ENCODE assay signal across 8 cellular contexts in genomic region chr6:2767327-2767985, GRCh38. TPM values are rescaled to one million over a fixed set of nuclear protein-coding genes. Genes with fewer than 3 reads are reported as not detected.
DNase-seq lines count a peak whose midpoint lies in the region; ATAC-seq and TF ChIP-seq lines count a peak whose summit lies in the region.

No MANE protein-coding gene starts in this region.

- H3K27me3 ChIP-seq in MG63 = no peaks in the 10 kb centered on the region
- H3K27me3 ChIP-seq in duodenal mucosa (ENCODE audit: control insufficient read depth in 1 of 2, insufficient read depth in 2 of 2, low read length in 2 of 2) = no peaks in the 10 kb centered on the region
- no peaks in the 10 kb centered on the region for H3K27me3 ChIP-seq in neuron (ENCODE audit: insufficient read depth, low read length)

- intact Hi-C loops in CD14-positive monocyte (cut with micrococcal nuclease) = loop anchor here (5.0 to 10.0 kb wide), 4 partner anchors 287 to 1173 kb away; partner anchors contain the start of genes GMDS (in 1 of the 2) and RIPK1 (in 1 of the 2)

- DNase-seq in CD14-positive monocyte (ENCODE audit: low spot score) (no peak), MG63 (no peak), nucleus accumbens (lab: John Stamatoyannopoulos, UW) (no peak), NCI-H1417 treated with DMSO at 0.1 percent for 48 hours (lab: John Stamatoyannopoulos, UW) (no peak), cortex of kidney (lab: John Stamatoyannopoulos, UW) (no peak)

- H3K36me3 Mint-ChIP-seq in CD14-positive monocyte = peaks cover 25 to 29% of the 10 kb centered on the region in 2 donors

- H3K27me3 Mint-ChIP-seq in CD14-positive monocyte (ENCODE audit: low read depth in 3 of 3) = peaks cover 0 to 2% (median 0%) of the 10 kb centered on the region in 3 donors

- H3K9me3 Mint-ChIP-seq in CD14-positive monocyte = peaks cover 0 to 7% (median 0%) of the 10 kb centered on the region in 7 donors

- H3K36me3 ChIP-seq in MG63 (peaks cover 19% of the 10 kb centered on the region), duodenal mucosa (ENCODE audit: control insufficient read depth in 1 of 2, insufficient read depth in 2 of 2, low read length in 2 of 2) (peaks cover 9 to 10% of the 10 kb centered on the region in 2 donors), neuron (ENCODE audit: insufficient read depth, low read length) (peaks cover 21% of the 10 kb centered on the region)

- TF ChIP-seq CTCF in CD14-positive monocyte (IDR thresholded peaks at IDR 0.05) = no peak

- peaks cover 28 to 30% of the 10 kb centered on the region in 2 donors for H3K4me1 ChIP-seq in duodenal mucosa (ENCODE audit: control insufficient read depth in 1 of 2, insufficient read depth in 2 of 2, low read length in 2 of 2)
- peaks cover 18% of the 10 kb centered on the region for H3K4me1 ChIP-seq in neuron (ENCODE audit: insufficient read depth, low read length)

- no peak for ATAC-seq in HG03571 (IDR thresholded peaks at IDR 0.05; ENCODE audit: unreplicated experiment)

- no peak overlapping the region for H3K27ac ChIP-seq in duodenal mucosa (ENCODE audit: low read depth, low read length)

- H3K4me1 Mint-ChIP-seq in CD14-positive monocyte = peaks cover 57% of the 10 kb centered on the region

- H3K4me3 ChIP-seq in MG63 = peak overlapping the region; percentile 65
- peak overlapping the region; percentile 92 to 95 for H3K4me3 ChIP-seq in duodenal mucosa (ENCODE audit: low read depth in 1 of 2, low read length in 2 of 2)
- H3K4me3 ChIP-seq in neuron (ENCODE audit: low read length) = peak overlapping the region; percentile 69

- H3K9me3 ChIP-seq in MG63 (no peaks in the 10 kb centered on the region), duodenal mucosa (ENCODE audit: control insufficient read depth in 1 of 2, low read length in 2 of 2) (no peaks in the 10 kb centered on the region), neuron (ENCODE audit: low read length) (peaks cover 3% of the 10 kb centered on the region)

- H3K27ac Mint-ChIP-seq in CD14-positive monocyte = peak overlapping the region in 2 of 7 donors; percentile 54 to 71

- peak overlapping the region; percentile 69 to 91 for H3K4me3 Mint-ChIP-seq in CD14-positive monocyte

- peak overlapping the region; percentile 29 to 90 for H3K9ac ChIP-seq in duodenal mucosa (ENCODE audit: low read depth in 1 of 2, low read length in 2 of 2)

- H2AFZ ChIP-seq in neuron (ENCODE audit: low read depth, low read length) = no peak overlapping the region

RNA-seq across cellular contexts. Expression of gene WRNIP1, which starts 2.3 kb away (rescaled TPM):
- 10 to 100 TPM; 17.5 to 17.8 TPM for polyA plus RNA-seq in CD14-positive monocyte
- total RNA-seq in MG63 (2014; rRNA removed; shearing (Covaris generic); ENCODE audit: low replicate concordance) = 41.7 and 53.3 TPM in 2 replicates

RNA-seq across cellular contexts. Expression of gene MYLK4, which starts 16.7 kb away (rescaled TPM):
- under 1 TPM; 0.04 to 0.08 TPM for polyA plus RNA-seq in CD14-positive monocyte
- total RNA-seq in MG63 (2014; rRNA removed; shearing (Covaris generic); ENCODE audit: low replicate concordance) = not detected in 2 replicates
